In the genomic region with DNA sequence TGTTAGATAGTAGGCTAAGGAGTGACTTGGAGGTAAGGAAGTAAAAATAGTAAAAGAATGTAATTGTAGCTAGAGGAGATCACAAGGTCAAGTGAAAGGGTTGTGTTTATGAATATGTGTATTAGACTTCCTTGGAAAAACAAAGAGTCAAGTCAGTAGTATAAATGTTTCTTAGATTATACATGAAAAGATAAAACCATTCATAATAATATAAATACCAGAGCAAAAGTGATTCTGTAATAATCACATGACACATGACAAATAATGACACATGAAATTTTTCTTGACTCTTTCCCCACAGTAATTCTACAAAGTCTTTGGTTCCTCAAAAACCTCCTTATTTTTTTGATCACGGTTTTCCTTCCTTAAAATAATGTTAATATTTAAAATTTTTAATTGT, we compare ENCODE assay signal across 27 cellular contexts.
"Had no signal": no experiment of that assay in that cellular context is flagged by ENCODE, and none has a peak within 500 bp of the region (broad histone marks: within the 10 kb centered on the region; RNA-seq: fewer than 3 reads in every experiment).

No MANE protein-coding gene starts in this region.

- H3K27me3 Mint-ChIP-seq: activated CD8-positive, alpha-beta T cell treated with anti-CD3 and anti-CD28 coated beads for 36 hours; activated T-helper 17 cell treated with anti-CD3 and anti-CD28 coated beads, Interleukin-2, amount 50 U/mL, for 72 hours; memory B cell; naive thymus-derived CD4-positive, alpha-beta T cell; stimulated activated naive CD8-positive, alpha-beta T cell treated with anti-CD3 and anti-CD28 coated beads, Interleukin-15, Interleukin-2, amounts not matched to agents 100 ng/mL and 50 ng/mL, for 24 hours; type B pancreatic cell had no signal

- H3K4me1 Mint-ChIP-seq: memory B cell; stimulated activated effector memory CD8-positive, alpha-beta T cell treated with anti-CD3 and anti-CD28 coated beads, Interleukin-12 subunit alpha, Interleukin-12 subunit beta, amount 100 ng/mL, for 72 hours had no signal

- H3K36me3 Mint-ChIP-seq: memory B cell; stimulated activated effector memory CD8-positive, alpha-beta T cell treated with anti-CD3 and anti-CD28 coated beads, Interleukin-12 subunit alpha, Interleukin-12 subunit beta, amount 100 ng/mL, for 72 hours; WTC11 had no signal

- H3K36me3 ChIP-seq: heart left ventricle, sigmoid colon, uterus had no signal

- H3K27ac ChIP-seq: heart left ventricle, parathyroid adenoma, psoas muscle, sigmoid colon, uterus had no signal

- H3K4me3 ChIP-seq: heart left ventricle, psoas muscle, sigmoid colon, uterus had no signal

- H3K9me3 Mint-ChIP-seq: memory B cell; stimulated activated effector memory CD8-positive, alpha-beta T cell treated with anti-CD3 and anti-CD28 coated beads, Interleukin-12 subunit alpha, Interleukin-12 subunit beta, amount 100 ng/mL, for 72 hours; type B pancreatic cell; WTC11 had no signal

- H3K27me3 ChIP-seq: heart left ventricle, sigmoid colon, uterus had no signal

- H3K4me3 Mint-ChIP-seq: activated CD8-positive, alpha-beta T cell treated with anti-CD3 and anti-CD28 coated beads for 36 hours; activated T-cell treated with anti-CD3 and anti-CD28 coated beads, Interleukin-2, amount 50 U/mL, for 4 hours; activated T-helper 17 cell treated with anti-CD3 and anti-CD28 coated beads, Interleukin-2, amount 50 U/mL, for 72 hours; memory B cell; naive thymus-derived CD4-positive, alpha-beta T cell; stimulated activated effector memory CD8-positive, alpha-beta T cell treated with anti-CD3 and anti-CD28 coated beads, Interleukin-12 subunit alpha, Interleukin-12 subunit beta, amount 100 ng/mL, for 72 hours; stimulated activated naive CD8-positive, alpha-beta T cell treated with anti-CD3 and anti-CD28 coated beads, Interleukin-15, Interleukin-2, amounts not matched to agents 100 ng/mL and 50 ng/mL, for 24 hours; T-helper 1 cell treated with Interleukin-12 subunit alpha and Interleukin-12 subunit beta and Interleukin-4 antibody, amounts not matched to agents 30 μg/mL and 1 μg/mL, for 36 hours; type B pancreatic cell; WTC11 had no signal

- H3K27ac Mint-ChIP-seq: activated CD8-positive, alpha-beta T cell treated with anti-CD3 and anti-CD28 coated beads for 36 hours; activated T-helper 17 cell treated with anti-CD3 and anti-CD28 coated beads, Interleukin-2, amount 50 U/mL, for 72 hours; memory B cell; stimulated activated effector memory CD8-positive, alpha-beta T cell treated with anti-CD3 and anti-CD28 coated beads, Interleukin-12 subunit alpha, Interleukin-12 subunit beta, amount 100 ng/mL, for 72 hours; stimulated activated naive CD8-positive, alpha-beta T cell treated with anti-CD3 and anti-CD28 coated beads, Interleukin-15, Interleukin-2, amounts not matched to agents 100 ng/mL and 50 ng/mL, for 24 hours; T-helper 1 cell treated with Interleukin-12 subunit alpha and Interleukin-12 subunit beta and Interleukin-4 antibody, amounts not matched to agents 30 μg/mL and 1 μg/mL, for 36 hours; type B pancreatic cell; WTC11 had no signal

- DNase-seq: activated CD4-positive, alpha-beta T cell treated with anti-CD3 and anti-CD28 coated beads for 1 hour; activated CD4-positive, alpha-beta T cell treated with anti-CD3 and anti-CD28 coated beads, Interleukin-2, amount 50 U/mL, for 1 hour; activated CD8-positive, alpha-beta T cell treated with anti-CD3 and anti-CD28 coated beads for 36 hours; activated gamma-delta T cell treated with Interleukin-2 at 50 U/mL for 16 hours; activated naive CD4-positive, alpha-beta T cell treated with anti-CD3 and anti-CD28 coated beads, Interleukin-2, amount 50 U/mL, for 16 hours; activated T-cell treated with anti-CD3 and anti-CD28 coated beads, Interleukin-2, amount 50 U/mL, for 4 hours; amniotic stem cell; central memory CD4-positive, alpha-beta T cell; dermis blood vessel endothelial cell; effector CD4-positive, alpha-beta T cell; heart left ventricle; midbrain; naive thymus-derived CD4-positive, alpha-beta T cell; psoas muscle; sigmoid colon; small intestine; stimulated activated CD4-positive, alpha-beta T cell treated with anti-CD3 and anti-CD28 coated beads, Interleukin-4, amount 100 ng/mL, for 24 hours; T1000; uterus had no signal
